Comparison of ENCODE assay signal across 3 cellular contexts in the genomic region with DNA sequence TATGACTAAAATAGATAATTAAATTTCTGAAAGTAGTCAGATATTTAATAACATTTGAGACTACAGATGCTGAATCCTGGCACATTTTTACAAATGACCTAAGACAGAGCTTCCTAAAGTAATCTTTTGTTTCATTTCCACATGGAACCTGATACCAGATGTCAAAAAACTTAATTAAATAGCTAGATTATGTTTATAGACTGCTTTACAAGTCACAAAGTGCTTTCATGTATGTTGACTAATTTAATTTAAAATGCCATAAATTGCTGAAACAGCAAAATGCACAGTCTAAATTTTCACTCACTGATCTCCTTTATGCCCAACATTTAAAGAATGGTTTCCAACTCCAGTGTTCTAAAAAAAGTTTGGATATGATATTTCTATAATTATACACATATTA.
A peak's percentile ranks its signal among the peaks of the same experiment; 100 is the strongest.
TF ChIP-seq lines count a peak whose summit lies in the region.

No MANE protein-coding gene starts in this region.

TF ChIP-seq in IMR-90, 13 proteins besides CTCF, POLR2A, EP300 and RAD21:
- TF ChIP-seq RCOR1 (IDR thresholded peaks at IDR 0.05; ENCODE audit: insufficient replicate concordance, low read length) = no peak
- TF ChIP-seq FOS (IDR thresholded peaks at IDR 0.05; ENCODE audit: low read depth, low read length) = no peak
- TF ChIP-seq MAFK (IDR thresholded peaks at IDR 0.05; ENCODE audit: low read depth, low read length) = peak; percentile 92

TF ChIP-seq in SK-N-SH treated with all-trans-retinoic acid at 6 μM for 48 hours, 23 proteins besides CTCF, POLR2A, EP300 and RAD21:
- peak; percentile 48; the same call in 1 of the 2 replicates for TF ChIP-seq GLIS3 (CRISPR knock-in tag; IDR thresholded peaks at IDR 0.05)
- no peak for TF ChIP-seq ESRRG (CRISPR knock-in tag; IDR thresholded peaks at IDR 0.05)
- no peak for TF ChIP-seq POU6F1 (CRISPR knock-in tag; IDR thresholded peaks at IDR 0.05; ENCODE audit: borderline replicate concordance, low read depth)
- no peak for TF ChIP-seq ZC3H10 (CRISPR knock-in tag; IDR thresholded peaks at IDR 0.05)
- TF ChIP-seq ZFP3 (CRISPR knock-in tag; IDR thresholded peaks at IDR 0.05) = no peak
- peak; percentile 70 for TF ChIP-seq CREB5 (CRISPR knock-in tag; IDR thresholded peaks at IDR 0.05; ENCODE audit: low read depth)
- no peak for TF ChIP-seq OSR1 (CRISPR knock-in tag; IDR thresholded peaks at IDR 0.05)
- no peak for TF ChIP-seq CSDC2 (CRISPR knock-in tag; IDR thresholded peaks at IDR 0.05)
- TF ChIP-seq RARB (CRISPR knock-in tag; IDR thresholded peaks at IDR 0.05) = no peak
- TF ChIP-seq TCF4 (CRISPR knock-in tag; IDR thresholded peaks at IDR 0.05; ENCODE audit: borderline replicate concordance) = peak; percentile 94
- TF ChIP-seq TOX (CRISPR knock-in tag; IDR thresholded peaks at IDR 0.05; ENCODE audit: borderline replicate concordance) = no peak
- peak; percentile 95 for TF ChIP-seq ISL1 (CRISPR knock-in tag; IDR thresholded peaks at IDR 0.05)
- peak; percentile 56; the same call in 1 of the 2 replicates for TF ChIP-seq TSHZ2 (CRISPR knock-in tag; IDR thresholded peaks at IDR 0.05)
- TF ChIP-seq ZFP30 (CRISPR knock-in tag; IDR thresholded peaks at IDR 0.05) = no peak
- TF ChIP-seq CSRNP3 (CRISPR knock-in tag; IDR thresholded peaks at IDR 0.05) = no peak
- TF ChIP-seq SNAI2 (CRISPR knock-in tag; IDR thresholded peaks at IDR 0.05) = 0 out of 2 replicates have a peak, but pooled peaks have one; percentile 34
- TF ChIP-seq, protein P1, sequence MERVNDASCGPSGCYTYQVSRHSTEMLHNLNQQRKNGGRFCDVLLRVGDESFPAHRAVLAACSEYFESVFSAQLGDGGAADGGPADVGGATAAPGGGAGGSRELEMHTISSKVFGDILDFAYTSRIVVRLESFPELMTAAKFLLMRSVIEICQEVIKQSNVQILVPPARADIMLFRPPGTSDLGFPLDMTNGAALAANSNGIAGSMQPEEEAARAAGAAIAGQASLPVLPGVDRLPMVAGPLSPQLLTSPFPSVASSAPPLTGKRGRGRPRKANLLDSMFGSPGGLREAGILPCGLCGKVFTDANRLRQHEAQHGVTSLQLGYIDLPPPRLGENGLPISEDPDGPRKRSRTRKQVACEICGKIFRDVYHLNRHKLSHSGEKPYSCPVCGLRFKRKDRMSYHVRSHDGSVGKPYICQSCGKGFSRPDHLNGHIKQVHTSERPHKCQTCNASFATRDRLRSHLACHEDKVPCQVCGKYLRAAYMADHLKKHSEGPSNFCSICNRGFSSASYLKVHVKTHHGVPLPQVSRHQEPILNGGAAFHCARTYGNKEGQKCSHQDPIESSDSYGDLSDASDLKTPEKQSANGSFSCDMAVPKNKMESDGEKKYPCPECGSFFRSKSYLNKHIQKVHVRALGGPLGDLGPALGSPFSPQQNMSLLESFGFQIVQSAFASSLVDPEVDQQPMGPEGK (CRISPR knock-in tag; IDR thresholded peaks at IDR 0.05; ENCODE audit: borderline replicate concordance) = no peak

TF ChIP-seq in H1, 55 proteins besides CTCF, POLR2A, EP300 and RAD21:
- TF ChIP-seq KDM4A (IDR thresholded peaks at IDR 0.05; ENCODE audit: low read depth, low read length, severe bottlenecking) = no peak
- 0 out of 2 replicates have a peak, but pooled peaks have one; percentile 28 for TF ChIP-seq MAFK (IDR thresholded peaks at IDR 0.05; ENCODE audit: low read depth, low read length)
